ENCODE assay signal across 8 cellular contexts in the genomic region with DNA sequence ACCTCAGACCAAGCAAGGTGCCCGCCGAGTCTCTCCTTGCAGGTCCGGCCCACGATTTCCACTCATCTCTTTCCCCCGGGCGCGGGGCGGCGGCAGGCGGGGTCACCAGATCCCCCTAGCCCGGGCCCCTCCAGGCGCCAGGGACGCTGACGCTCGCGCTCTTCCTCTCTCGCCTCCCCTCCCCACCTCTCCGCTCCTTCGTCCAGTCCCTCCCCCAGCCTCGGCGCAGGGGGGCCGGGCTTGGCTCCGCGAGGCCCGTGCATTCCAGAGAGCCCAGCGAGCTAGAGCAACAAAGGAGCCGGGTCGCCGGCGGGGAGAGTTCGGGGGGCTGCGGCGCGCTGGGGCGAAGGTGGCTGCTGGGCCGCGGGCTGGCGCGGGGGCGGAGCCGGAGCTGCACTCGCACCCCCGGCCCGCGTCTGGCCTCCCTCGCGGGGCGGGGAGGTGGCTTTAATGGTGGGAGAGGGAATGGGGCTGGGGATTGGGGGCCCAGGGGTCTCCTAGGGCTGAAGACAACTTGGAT. TPM values are rescaled to one million over a fixed set of nuclear protein-coding genes. Genes with fewer than 3 reads are reported as not detected.
DNase-seq lines count a peak whose midpoint lies in the region; ATAC-seq and TF ChIP-seq lines count a peak whose summit lies in the region.

Gene SMO (plus strand): TSS at position 262 of the 520 bp plus-strand sequence. CDS start 519 bp downstream, outside the sequence.

- 2% methylated on average over 48 of the region's 48 CpGs for WGBS in liver

- CTCF ChIA-PET in activated naive CD4-positive, alpha-beta T cell treated with anti-CD3 and anti-CD28 coated beads, Interleukin-2, amount 10 ng/mL, durations not matched to agents 7 days and 5 days (lab: Charles Lee), result interaction anchor here (0.8 kb wide), 1 partner anchor 25 kb away, joined by 3 read pairs; no protein-coding TSS in a partner anchor

- no peaks in the 10 kb centered on the region for H3K36me3 Mint-ChIP-seq in activated naive CD4-positive, alpha-beta T cell treated with anti-CD3 and anti-CD28 coated beads, Interleukin-2, amount 10 ng/mL, durations not matched to agents 7 days and 5 days

- peak within 1 kb of the TSS; percentile 81 for H3K4me3 ChIP-seq in coronary artery
- peak within 1 kb of the TSS; percentile 37 to 92 (median 80) for H3K4me3 ChIP-seq in liver (ENCODE audit: low read depth in 1 of 3, low read length in 3 of 3)
- peak within 1 kb of the TSS; percentile 61 to 80 (median 71) for H3K4me3 ChIP-seq in subcutaneous abdominal adipose tissue (ENCODE audit: low read depth in 1 of 5, low read length in 5 of 5)

- H3K9ac ChIP-seq in liver (ENCODE audit: low read depth in 1 of 2, low read length in 2 of 2), result peak within 1 kb of the TSS in 1 of 2 donors; percentile 36
- H3K9ac ChIP-seq in subcutaneous abdominal adipose tissue (ENCODE audit: low read length in 5 of 5), result peak within 1 kb of the TSS in 4 of 5 donors; percentile 25 to 77 (median 50)

- no peak for DNase-seq in activated naive CD4-positive, alpha-beta T cell treated with anti-CD3 and anti-CD28 coated beads, Interleukin-2, amount 10 ng/mL, durations not matched to agents 7 days and 5 days
- no peak for DNase-seq in activated naive CD4-positive, alpha-beta T cell (lab: John Stamatoyannopoulos, UW)
- peak; percentile 44 for DNase-seq in NCI-H69 (lab: John Stamatoyannopoulos, UW)
- DNase-seq in coronary artery (ENCODE audit: low spot score), result no peak

- no peaks in the 10 kb centered on the region for H3K9me3 Mint-ChIP-seq in activated naive CD4-positive, alpha-beta T cell treated with anti-CD3 and anti-CD28 coated beads, Interleukin-2, amount 10 ng/mL, durations not matched to agents 7 days and 5 days

- no peak within 1 kb of the TSS for H3K27ac Mint-ChIP-seq in activated naive CD4-positive, alpha-beta T cell treated with anti-CD3 and anti-CD28 coated beads, Interleukin-2, amount 10 ng/mL, durations not matched to agents 7 days and 5 days

- H3K4me1 ChIP-seq in liver (ENCODE audit: control insufficient read depth in 4 of 4, insufficient read depth in 4 of 4, low read length in 3 of 4), result peaks cover 1 to 38% (median 24%) of the 10 kb centered on the region in 4 donors
- H3K4me1 ChIP-seq in subcutaneous abdominal adipose tissue (ENCODE audit: control insufficient read depth in 5 of 5, insufficient read depth in 5 of 5, low read length in 5 of 5), result peaks cover 4 to 23% (median 16%) of the 10 kb centered on the region in 5 donors

- H3K27me3 Mint-ChIP-seq in activated naive CD4-positive, alpha-beta T cell treated with anti-CD3 and anti-CD28 coated beads, Interleukin-2, amount 10 ng/mL, durations not matched to agents 7 days and 5 days, result peaks cover 81% of the 10 kb centered on the region

- H3K27me3 ChIP-seq in liver (ENCODE audit: control insufficient read depth in 4 of 4, insufficient read depth in 4 of 4, low read length in 3 of 4) (no peaks in the 10 kb centered on the region), subcutaneous abdominal adipose tissue (ENCODE audit: control insufficient read depth in 5 of 5, insufficient read depth in 4 of 5, low read length in 5 of 5) (peaks cover 0 to 11% (median 6%) of the 10 kb centered on the region in 5 donors)

- H3K9me3 ChIP-seq in liver (ENCODE audit: control insufficient read depth in 4 of 4, low read length in 3 of 4), result no peaks in the 10 kb centered on the region
- no peaks in the 10 kb centered on the region for H3K9me3 ChIP-seq in subcutaneous abdominal adipose tissue (ENCODE audit: control insufficient read depth in 5 of 5, low read length in 5 of 5)

- ATAC-seq in GM18909 (IDR thresholded peaks at IDR 0.05; ENCODE audit: poor library complexity, unreplicated experiment), result no peak
- ATAC-seq in GM19328 (IDR thresholded peaks at IDR 0.05; ENCODE audit: unreplicated experiment), result no peak

- peak within 1 kb of the TSS; percentile 62 for H3K4me3 Mint-ChIP-seq in activated naive CD4-positive, alpha-beta T cell treated with anti-CD3 and anti-CD28 coated beads, Interleukin-2, amount 10 ng/mL, durations not matched to agents 7 days and 5 days

- TF ChIP-seq RAD21 in liver (IDR thresholded peaks at IDR 0.05), result no peak

- TF ChIP-seq CTCF in coronary artery (IDR thresholded peaks at IDR 0.05) (no peak), liver (IDR thresholded peaks at IDR 0.05; ENCODE audit: low read depth, low read length, missing input control) (no peak)

- peaks cover 11% of the 10 kb centered on the region for H3K4me1 Mint-ChIP-seq in activated naive CD4-positive, alpha-beta T cell treated with anti-CD3 and anti-CD28 coated beads, Interleukin-2, amount 10 ng/mL, durations not matched to agents 7 days and 5 days

- peak within 1 kb of the TSS in 1 of 2 donors; percentile 8 for H3K27ac ChIP-seq in coronary artery
- peak within 1 kb of the TSS; percentile 42 to 54 for H3K27ac ChIP-seq in liver (ENCODE audit: low read depth in 1 of 2, low read length in 2 of 2)
- no peak within 1 kb of the TSS for H3K27ac ChIP-seq in subcutaneous abdominal adipose tissue (ENCODE audit: low read depth, low read length)

- H3K36me3 ChIP-seq in liver (ENCODE audit: control insufficient read depth in 4 of 4, insufficient read depth in 3 of 4, low read depth in 1 of 4, low read length in 3 of 4) (no peaks in the 10 kb centered on the region), subcutaneous abdominal adipose tissue (ENCODE audit: control insufficient read depth in 5 of 5, insufficient read depth in 5 of 5, low read length in 5 of 5) (no peaks in the 10 kb centered on the region)

TF ChIP-seq in liver, 16 proteins besides CTCF, POLR2A, EP300 and RAD21:
- no peak for TF ChIP-seq EGR1 (IDR thresholded peaks at IDR 0.05; ENCODE audit: low read depth in 2 of 2)
- TF ChIP-seq, protein P1, sequence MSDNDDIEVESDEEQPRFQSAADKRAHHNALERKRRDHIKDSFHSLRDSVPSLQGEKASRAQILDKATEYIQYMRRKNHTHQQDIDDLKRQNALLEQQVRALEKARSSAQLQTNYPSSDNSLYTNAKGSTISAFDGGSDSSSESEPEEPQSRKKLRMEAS (IDR thresholded peaks at IDR 0.05), result no peak
- TF ChIP-seq FOXA2 (IDR thresholded peaks at IDR 0.05), result no peak
- TF ChIP-seq HNF4G (IDR thresholded peaks at IDR 0.05), result no peak
- TF ChIP-seq, protein P2, sequence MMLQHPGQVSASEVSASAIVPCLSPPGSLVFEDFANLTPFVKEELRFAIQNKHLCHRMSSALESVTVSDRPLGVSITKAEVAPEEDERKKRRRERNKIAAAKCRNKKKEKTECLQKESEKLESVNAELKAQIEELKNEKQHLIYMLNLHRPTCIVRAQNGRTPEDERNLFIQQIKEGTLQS (IDR thresholded peaks at IDR 0.05), result no peak
- no peak for TF ChIP-seq FOXA1 (IDR thresholded peaks at IDR 0.05)
- no peak for TF ChIP-seq JUND (IDR thresholded peaks at IDR 0.05)
- no peak for TF ChIP-seq RXRA (IDR thresholded peaks at IDR 0.05)
- TF ChIP-seq HNF4A (conservative IDR thresholded peaks at IDR 0.05), result no peak
- TF ChIP-seq REST (IDR thresholded peaks at IDR 0.05), result no peak
- TF ChIP-seq TAF1 (conservative IDR thresholded peaks at IDR 0.05), result no peak

RNA-seq across cellular contexts. Expression of gene SMO, which starts in this region (rescaled TPM):
- 10 to 100 TPM; 14.3 to 16.3 TPM for total RNA-seq in liver
- 1 to 10 TPM; 2.9 to 7.0 TPM for polyA plus RNA-seq in liver
